Comparison of ENCODE assay signal across 13 cellular contexts in genomic region chr11:121328213-121328966, GRCh38. TPM values are rescaled to one million over a fixed set of nuclear protein-coding genes. Genes with fewer than 3 reads are reported as not detected.
DNase-seq lines count a peak whose midpoint lies in the region; ATAC-seq, FAIRE-seq and TF ChIP-seq lines count a peak whose summit lies in the region.
"Had no signal": no experiment of that assay in that cellular context is flagged by ENCODE, and none has a peak within 500 bp of the region (broad histone marks: within the 10 kb centered on the region; RNA-seq: fewer than 3 reads in every experiment).

No MANE protein-coding gene starts in this region.

- peak; percentile 34 to 54; a peak in 4 of 6 replicates for ATAC-seq in A549
- peak; percentile 6 for ATAC-seq in HG03175 (IDR thresholded peaks at IDR 0.05; ENCODE audit: unreplicated experiment)
- ATAC-seq in K562, result peak; percentile 35

- no peaks in the 10 kb centered on the region for H3K9me3 Mint-ChIP-seq in activated CD4-positive, alpha-beta T cell treated with anti-CD3 and anti-CD28 coated beads, Interleukin-2, amount 10 ng/mL, durations not matched to agents 24 days and 14 days

- no peak for TF ChIP-seq EP300 in A549 (IDR thresholded peaks at IDR 0.05)
- TF ChIP-seq EP300 in K562 (IDR thresholded peaks at IDR 0.05; ENCODE audit: low read length), result no peak

- no peaks in the 10 kb centered on the region for H3K9me1 ChIP-seq in K562 (ENCODE audit: control insufficient read depth, insufficient read depth, low read length)

- H3K9me3 ChIP-seq in A549 (0 out of 3 replicates have a peak, but pooled peaks cover 4% of the 10 kb centered on the region), K562 (replicated peaks; ENCODE audit: control insufficient read depth, insufficient read depth, low read depth, low read length) (no peaks in the 10 kb centered on the region)
- H3K9me3 ChIP-seq: HAP-1 had no signal

- WGBS in A549 (ENCODE audit: missing lambda C conversion rate), result 60% methylated on average over 14 of the region's 15 CpGs
- 8% methylated on average over 15 of the region's 15 CpGs for WGBS in K562 (ENCODE audit: insufficient coverage, low coverage, missing lambda C conversion rate)

- no peak for TF ChIP-seq CTCF in A549 (IDR thresholded peaks at IDR 0.05)
- no peak for TF ChIP-seq CTCF in K562 (IDR thresholded peaks at IDR 0.05 in 2 of 3, conservative IDR thresholded peaks at IDR 0.05 in 1 of 3; ENCODE audit: insufficient read depth in 2 of 3, low read depth in 1 of 3, low read length in 3 of 3)
- TF ChIP-seq CTCF in foreskin fibroblast (IDR thresholded peaks at IDR 0.05; ENCODE audit: low read depth, low read length), result no peak

- FAIRE-seq in A549 (lab: Jason Lieb, UNC) (no peak), K562 (lab: Jason Lieb, UNC) (no peak)
- FAIRE-seq: endothelial cell of umbilical vein had no signal

- in situ Hi-C loops in K562 (cut with MboI), result loop anchor here (10.0 kb wide), 1 partner anchor 266 kb away; no protein-coding TSS in a partner anchor

- H3K4me1 ChIP-seq in A549 (no peaks in the 10 kb centered on the region), K562 (replicated peaks in 1 of 2; ENCODE audit: control insufficient read depth in 2 of 2, insufficient read depth in 2 of 2, low read length in 2 of 2) (no peaks in the 10 kb centered on the region)
- H3K4me1 ChIP-seq: HAP-1 had no signal

- H3K4me3 ChIP-seq in A549 (no peak overlapping the region), K562 (no peak overlapping the region), foreskin fibroblast (ENCODE audit: low read depth in 1 of 2, low read length in 2 of 2) (no peak overlapping the region)
- H3K4me3 ChIP-seq: HAP-1 had no signal

- no peaks in the 10 kb centered on the region for H3K79me2 ChIP-seq in K562 (ENCODE audit: control insufficient read depth, insufficient read depth, low read length)

- no TSS peak for BruUV-seq in K562 (replicated peaks; lab: Mats Ljungman, UMichigan)

- H3K27ac Mint-ChIP-seq in activated CD4-positive, alpha-beta T cell treated with anti-CD3 and anti-CD28 coated beads, Interleukin-2, amount 10 ng/mL, durations not matched to agents 24 days and 14 days, result no peak overlapping the region
- H3K27ac Mint-ChIP-seq: mesothelial cell of epicardium had no signal

- H3K36me3 ChIP-seq in K562 (ENCODE audit: control insufficient read depth, insufficient read depth, low read length), result no peaks in the 10 kb centered on the region
- H3K36me3 ChIP-seq: HAP-1 had no signal

- H3K9ac ChIP-seq in K562 (ENCODE audit: insufficient read depth in 1 of 2, low read depth in 2 of 2, low read length in 2 of 2), result no peak overlapping the region

- peaks cover 0 to 13% of the 10 kb centered on the region in 2 experiments; a peak in 2 of 5 replicates for H3K27me3 ChIP-seq in K562 (ENCODE audit: control insufficient read depth in 2 of 2, insufficient read depth in 2 of 2, low read length in 2 of 2)

- no peak overlapping the region for H3K27ac ChIP-seq in A549
- H3K27ac ChIP-seq in K562 (ENCODE audit: extremely low read depth, low read depth, low read length), result no peak overlapping the region

- H3K4me2 ChIP-seq in A549, result no peak overlapping the region
- H3K4me2 ChIP-seq in K562 (ENCODE audit: insufficient read depth, low read length), result no peak overlapping the region

- no peak overlapping the region for H2AFZ ChIP-seq in K562 (ENCODE audit: low read depth, low read length)

- no peak overlapping the region for H3K4me3 Mint-ChIP-seq in activated CD4-positive, alpha-beta T cell treated with anti-CD3 and anti-CD28 coated beads, Interleukin-2, amount 10 ng/mL, durations not matched to agents 24 days and 14 days
- H3K4me3 Mint-ChIP-seq: mesothelial cell of epicardium had no signal

- H3K36me3 Mint-ChIP-seq in activated CD4-positive, alpha-beta T cell treated with anti-CD3 and anti-CD28 coated beads, Interleukin-2, amount 10 ng/mL, durations not matched to agents 24 days and 14 days (ENCODE audit: low read depth), result peaks cover 1% of the 10 kb centered on the region
- H3K36me3 Mint-ChIP-seq: mesothelial cell of epicardium had no signal

- intact Hi-C loops in activated CD4-positive, alpha-beta T cell treated with anti-CD3 and anti-CD28 coated beads, Interleukin-2, amount 10 ng/mL, durations not matched to agents 24 days and 14 days (cut with micrococcal nuclease), result loop anchor here (2.0 to 5.0 kb wide), 2 partner anchors 36 to 94 kb away; partner anchors contain the start of gene SC5D
- intact Hi-C loops in K562 (cut with micrococcal nuclease), result no loop called here

- H3K27me3 Mint-ChIP-seq in activated CD4-positive, alpha-beta T cell treated with anti-CD3 and anti-CD28 coated beads, Interleukin-2, amount 10 ng/mL, durations not matched to agents 24 days and 14 days, result peaks cover 7% of the 10 kb centered on the region

- no peaks in the 10 kb centered on the region for H4K20me1 ChIP-seq in K562 (replicated peaks; ENCODE audit: control insufficient read depth, insufficient read depth, low read length)

- CTCF ChIA-PET in A549 (lab: Yijun Ruan, JAX) (no interaction called here), K562 (lab: Yijun Ruan, JAX; ENCODE audit: low intra/inter-chr PET ratio) (no interaction called here)

- no peak for TF ChIP-seq RAD21 in A549 (conservative IDR thresholded peaks at IDR 0.05 in 1 of 2, IDR thresholded peaks at IDR 0.05 in 1 of 2)
- TF ChIP-seq RAD21 in K562 (CRISPR knock-in tag; conservative IDR thresholded peaks at IDR 0.05 in 1 of 2, IDR thresholded peaks at IDR 0.05 in 1 of 2), result no peak

- POLR2A ChIA-PET in A549 (lab: Yijun Ruan, JAX), result no interaction called here
- POLR2A ChIA-PET in K562 (lab: Yijun Ruan, JAX), result no interaction called here

- H3K4me1 Mint-ChIP-seq in activated CD4-positive, alpha-beta T cell treated with anti-CD3 and anti-CD28 coated beads, Interleukin-2, amount 10 ng/mL, durations not matched to agents 24 days and 14 days, result peaks cover 4% of the 10 kb centered on the region
- H3K4me1 Mint-ChIP-seq: mesothelial cell of epicardium had no signal

- TF ChIP-seq POLR2A in A549 (IDR thresholded peaks at IDR 0.05; ENCODE audit: low read length) (no peak), K562 (conservative IDR thresholded peaks at IDR 0.05) (no peak)

- DNase-seq in A549 (ENCODE audit: low read depth in 1 of 2, low spot score in 1 of 2) (no peak), K562 (ENCODE audit: extremely low read depth in 1 of 4, low spot score in 3 of 4) (no peak), NCI-H2029 (lab: John Stamatoyannopoulos, UW) (no peak), NCI-H2107 treated with DMSO at 0.1 percent for 48 hours (lab: John Stamatoyannopoulos, UW; ENCODE audit: unreplicated experiment) (no peak), foreskin fibroblast (no peak), DMS 273 (lab: John Stamatoyannopoulos, UW; ENCODE audit: unreplicated experiment) (no peak)
- peak; percentile 82 for DNase-seq in activated CD4-positive, alpha-beta T cell treated with anti-CD3 and anti-CD28 coated beads, Interleukin-2, amount 10 ng/mL, durations not matched to agents 24 days and 14 days
- DNase-seq: anterior cingulate cortex, NCI-H1105 treated with DMSO at 0.1 percent for 48 hours had no signal

TF ChIP-seq in A549, 52 proteins besides CTCF, POLR2A, EP300 and RAD21 (continues in another document):
- no peak for TF ChIP-seq PBX3 (IDR thresholded peaks at IDR 0.05)

TF ChIP-seq in K562, 482 proteins besides CTCF, POLR2A, EP300 and RAD21 (continues in another document):
- no peak for TF ChIP-seq LCOR (CRISPR knock-in tag; IDR thresholded peaks at IDR 0.05)
- no peak for TF ChIP-seq MEF2D (tag; conservative IDR thresholded peaks at IDR 0.05; ENCODE audit: low read depth)
- TF ChIP-seq ZNF57 (CRISPR knock-in tag; IDR thresholded peaks at IDR 0.05), result no peak
- no peak for TF ChIP-seq RAD51 (IDR thresholded peaks at IDR 0.05; ENCODE audit: borderline replicate concordance, low read depth)
- no peak for TF ChIP-seq SREBF1 (IDR thresholded peaks at IDR 0.05; ENCODE audit: borderline replicate concordance, low read depth, low read length)

RNA-seq across cellular contexts. Expression of gene SC5D, which starts 35.8 kb away (rescaled TPM):
- polyA plus RNA-seq in A549 (2011; rRNA removed) (28.1 and 47.4 TPM in 2 replicates), A549 (2017; fragmentation: RNase III; extraction: RNeasy Plus Mini Kit Qiagen cat#74134 plus additional on column Dnase treatment) (13.1 to 18.1 TPM (median 17.2 TPM) in 3 replicates), K562 (2011; rRNA removed) (49.2 and 84.0 TPM in 2 replicates), K562 (2014; fragmentation: Illumina TruSeq; extraction: Trizol) (19.5 and 23.9 TPM in 2 replicates), K562 (2014; fragmentation: Nextera tagmentation; extraction: Ambion mirVana) (10 to 100 TPM; 17.4 to 20.3 TPM), K562 (2014; rRNA removed) (15.2 and 19.8 TPM in 2 replicates)
- polyA plus RNA-seq in A549 (2012; cell fraction: cytosol; rRNA removed), result 6.7 and 6.9 TPM in 2 replicates
- 3.7 and 4.7 TPM in 2 replicates for polyA plus RNA-seq in A549 (2012; cell fraction: nucleus; rRNA removed)
- 10.2 and 20.1 TPM in 2 replicates for polyA minus RNA-seq in A549 (2011; rRNA and poly(A)+ RNA removed)
- 22.9 and 25.4 TPM in 2 replicates for total RNA-seq in activated CD4-positive, alpha-beta T cell treated with anti-CD3 and anti-CD28 coated beads, Interleukin-2, amount 10 ng/mL, durations not matched to agents 24 days and 14 days
- total RNA-seq in K562 (2011; cell fraction: chromatin; rRNA removed; ENCODE audit: low replicate concordance), result 49.8 and 77.7 TPM in 2 replicates
- 44.7 and 62.4 TPM in 2 replicates for total RNA-seq in K562 (2011; cell fraction: nucleolus; rRNA removed)
- 83.0 and 88.7 TPM in 2 replicates for total RNA-seq in K562 (2011; cell fraction: nucleoplasm; rRNA removed)
- total RNA-seq in K562 (2014; rRNA removed) (7.6 and 9.9 TPM in 2 replicates), K562 (2014; rRNA removed; fragmentation: Illumina TruSeq; extraction: Trizol) (18.0 and 20.3 TPM in 2 replicates), K562 (2015; rRNA removed; fragmentation: Illumina TruSeq; extraction: Trizol) (14.7 and 16.1 TPM in 2 replicates), K562 (2021) (12.0 and 13.8 TPM in 2 replicates)
- polyA plus RNA-seq in K562 (2011; cell fraction: cytosol; rRNA removed), result 15.9 and 24.3 TPM in 2 replicates
- 22.4 and 29.3 TPM in 2 replicates for polyA plus RNA-seq in K562 (2011; cell fraction: nucleus; rRNA removed)
- 17.8 and 51.5 TPM in 2 replicates for polyA plus RNA-seq in K562 (2012)
- polyA minus RNA-seq in K562 (2011; rRNA and poly(A)+ RNA removed), result 41.8 and 79.6 TPM in 2 replicates
- 13.2 and 23.8 TPM in 2 replicates for polyA minus RNA-seq in K562 (2011; cell fraction: cytosol; rRNA and poly(A)+ RNA removed)
- 11.6 and 16.3 TPM in 2 replicates for polyA minus RNA-seq in K562 (2011; cell fraction: nucleus; rRNA and poly(A)+ RNA removed)
